In the genomic region with DNA sequence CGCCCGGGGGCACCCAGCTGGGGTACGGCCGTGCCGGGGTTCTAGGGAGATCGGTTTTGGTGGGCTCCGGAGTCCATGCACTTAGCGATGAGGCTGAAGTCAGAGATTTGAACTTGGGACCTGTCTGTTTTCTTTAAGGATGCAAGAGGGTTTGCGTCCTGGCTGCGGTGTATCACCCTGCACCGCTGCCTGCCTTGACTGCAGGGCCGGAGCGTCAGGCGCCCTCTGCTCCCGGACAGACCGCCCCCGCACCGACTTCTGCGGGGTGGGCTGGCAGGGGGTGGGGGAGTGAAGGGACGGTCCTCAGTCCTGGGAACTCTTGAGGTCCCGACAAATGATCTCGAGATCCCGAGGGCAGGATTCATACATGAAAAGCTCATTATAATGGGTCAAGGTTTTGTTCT, we compare ENCODE assay signal across 8 cellular contexts. TPM values are rescaled to one million over a fixed set of nuclear protein-coding genes. Genes with fewer than 3 reads are reported as not detected.
A peak's percentile ranks its signal among the peaks of the same experiment; 100 is the strongest.
DNase-seq lines count a peak whose midpoint lies in the region; ATAC-seq, FAIRE-seq and TF ChIP-seq lines count a peak whose summit lies in the region.

No MANE protein-coding gene starts in this region.

- no TSS peak for BruUV-seq in HepG2 (replicated peaks; lab: Mats Ljungman, UMichigan)

- intact Hi-C loops in HepG2 (cut with micrococcal nuclease; ENCODE audit: unreplicated experiment) = no loop called here

- TF ChIP-seq CTCF in GM12875 (IDR thresholded peaks at IDR 0.05; ENCODE audit: borderline replicate concordance, insufficient read depth, low read depth, low read length) (no peak), astrocyte of the spinal cord (IDR thresholded peaks at IDR 0.05; ENCODE audit: low read depth, low read length) (no peak), HepG2 (CRISPR knock-in tag; IDR thresholded peaks at IDR 0.05) (no peak), thoracic aorta (IDR thresholded peaks at IDR 0.05) (no peak)

- WGBS in HepG2 (ENCODE audit: low lambda C conversion rate) = 4% methylated on average over 17 of the region's 23 CpGs

- TF ChIP-seq EP300 in HepG2 (IDR thresholded peaks at IDR 0.05; ENCODE audit: low read depth in 2 of 2, low read length in 2 of 2) (no peak), HepG2 (CRISPR knock-in tag; IDR thresholded peaks at IDR 0.05; ENCODE audit: borderline replicate concordance) (no peak)

- peaks cover 0 to 3% (median 3%) of the 10 kb centered on the region in 3 donors for H3K9me3 Mint-ChIP-seq in IgD-negative memory B cell

- H3K36me3 Mint-ChIP-seq in IgD-negative memory B cell = peaks cover 3% of the 10 kb centered on the region

- H2AFZ ChIP-seq in HepG2 (ENCODE audit: low read length) = no peak overlapping the region

- POLR2A ChIA-PET in HepG2 (lab: Yijun Ruan, JAX) = interaction anchor here (0.7 to 2.7 kb wide), 14 partner anchors 10 to 148 kb away, joined by 3 to 30 read pairs (median 5); a partner anchor contains a TSS

- DNase-seq in astrocyte of the spinal cord (ENCODE audit: low read depth, low spot score) = no peak
- no peak for DNase-seq in HepG2 (ENCODE audit: low spot score)
- DNase-seq in thoracic aorta (ENCODE audit: low spot score) = no peak
- DNase-seq in NCI-H446 (lab: John Stamatoyannopoulos, UW) = no peak
- no peak for DNase-seq in T-helper 9 cell

- peak; percentile 49 for ATAC-seq in HepG2
- ATAC-seq in thoracic aorta (ENCODE audit: insufficient number of reproducible peaks, low FRiP score, low read depth) = no peak
- no peak for ATAC-seq in GM21526 (IDR thresholded peaks at IDR 0.05; ENCODE audit: low FRiP score, unreplicated experiment)

- peak overlapping the region; percentile 79 for H3K4me3 ChIP-seq in GM12875 (ENCODE audit: low read depth, low read length)
- peak overlapping the region; percentile 85 for H3K4me3 ChIP-seq in astrocyte of the spinal cord (ENCODE audit: low read depth, low read length)
- peak overlapping the region; percentile 73 to 92 (median 85) for H3K4me3 ChIP-seq in HepG2 (replicated peaks in 1 of 3; ENCODE audit: insufficient read depth in 1 of 3, low read depth in 2 of 3, low read length in 3 of 3)
- H3K4me3 ChIP-seq in thoracic aorta = peak overlapping the region; percentile 80

- no peak for FAIRE-seq in HepG2 (lab: Jason Lieb, UNC)

- no peak for TF ChIP-seq RAD21 in HepG2 (CRISPR knock-in tag; IDR thresholded peaks at IDR 0.05)

- TF ChIP-seq POLR2A in HepG2 (IDR thresholded peaks at IDR 0.05; ENCODE audit: insufficient read depth in 1 of 2, low read depth in 2 of 2, low read length in 2 of 2) = no peak

- peak overlapping the region; percentile 69 for H3K27ac ChIP-seq in HepG2 (ENCODE audit: extremely low read length, insufficient read depth, low read length)
- peak overlapping the region; percentile 56 to 61 for H3K27ac ChIP-seq in thoracic aorta

- H3K4me3 Mint-ChIP-seq in IgD-negative memory B cell = peak overlapping the region; percentile 97 to 100 (median 99)

- no peaks in the 10 kb centered on the region for H3K27me3 ChIP-seq in HepG2 (ENCODE audit: control insufficient read depth in 1 of 2, insufficient read depth in 2 of 2, low read length in 2 of 2)
- H3K27me3 ChIP-seq in thoracic aorta (replicated peaks; ENCODE audit: insufficient read depth) = no peaks in the 10 kb centered on the region

- peak overlapping the region; percentile 90 for H3K4me2 ChIP-seq in HepG2 (ENCODE audit: low read depth, low read length)

- CTCF ChIA-PET in HepG2 (lab: Yijun Ruan, JAX; ENCODE audit: low intra/inter-chr PET ratio, low total read pairs) = no interaction called here

- H3K27me3 Mint-ChIP-seq in IgD-negative memory B cell = no peaks in the 10 kb centered on the region

- in situ Hi-C loops in astrocyte of the spinal cord (cut with HindIII; ENCODE audit: low sequenced_read_pairs) = no loop called here
- in situ Hi-C loops in HepG2 (cut with HindIII; ENCODE audit: extremely low pct_ligation_motif_present, low pct_unique_long_range_greater_than_20kb) = no loop called here

- H3K4me1 Mint-ChIP-seq in IgD-negative memory B cell = peaks cover 8 to 12% (median 10%) of the 10 kb centered on the region in 3 donors

- H3K36me3 ChIP-seq in HepG2 (replicated peaks in 1 of 2; ENCODE audit: control insufficient read depth in 1 of 2, insufficient read depth in 2 of 2, low read length in 2 of 2) (peaks cover 12 to 19% of the 10 kb centered on the region in 2 experiments; a peak in 4 of 5 replicates), thoracic aorta (peaks cover 5% of the 10 kb centered on the region)

- H3K4me1 ChIP-seq in HepG2 (ENCODE audit: insufficient read depth, low read length) = peaks cover 40% of the 10 kb centered on the region
- H3K4me1 ChIP-seq in thoracic aorta (ENCODE audit: control insufficient read depth in 1 of 2, low read depth in 2 of 2) = peaks cover 0 to 15% of the 10 kb centered on the region in 2 donors

- H3K27ac Mint-ChIP-seq in IgD-negative memory B cell = no peak overlapping the region

- H3K9me3 ChIP-seq in HepG2 (ENCODE audit: low read length) = no peaks in the 10 kb centered on the region
- H3K9me3 ChIP-seq in thoracic aorta = no peaks in the 10 kb centered on the region

- H3K79me2 ChIP-seq in HepG2 (ENCODE audit: insufficient read depth, low read length) = peaks cover 28% of the 10 kb centered on the region

- H4K20me1 ChIP-seq in HepG2 (ENCODE audit: insufficient read depth, low read length) = no peaks in the 10 kb centered on the region

- H3K9ac ChIP-seq in HepG2 (ENCODE audit: insufficient read depth, low read depth, low read length) = peak overlapping the region; percentile 78

RNA-seq across cellular contexts. Expression of a gene that starts 0.7 kb away (rescaled TPM):
- polyA plus RNA-seq in IgD-negative memory B cell (0.78 TPM), HepG2 (2011; rRNA removed) (12.2 and 12.8 TPM in 2 replicates)
- total RNA-seq in HepG2 (2016; rRNA removed; fragmentation: Illumina TruSeq; extraction: Trizol) (15.8 and 38.2 TPM in 2 replicates), thoracic aorta (1 to 10 TPM; 4.8 to 6.2 TPM)
- 1.8 and 2.5 TPM in 2 replicates for total RNA-seq in HepG2 (2016; cell fraction: cytosol; rRNA removed; fragmentation: Illumina TruSeq; extraction: Trizol; ENCODE audit: low read depth)
- 16.2 and 31.7 TPM in 2 replicates for total RNA-seq in HepG2 (2016; cell fraction: insoluble cytoplasmic fraction; rRNA removed; fragmentation: Illumina TruSeq; extraction: Trizol)
- 8.4 and 10.1 TPM in 2 replicates for total RNA-seq in HepG2 (2016; cell fraction: membrane; rRNA removed; fragmentation: Illumina TruSeq; extraction: Trizol)
- total RNA-seq in HepG2 (2016; cell fraction: nucleus; rRNA removed; fragmentation: Illumina TruSeq; extraction: Trizol) = 17.0 and 17.2 TPM in 2 replicates
- 8.3 and 11.7 TPM in 2 replicates for polyA plus RNA-seq in HepG2 (2011; cell fraction: cytosol; rRNA removed)
- 10.2 and 12.4 TPM in 2 replicates for polyA plus RNA-seq in HepG2 (2011; cell fraction: nucleus; rRNA removed)
- polyA plus RNA-seq in HepG2 (2012) = 7.7 and 9.5 TPM in 2 replicates
- 0.66 and 1.1 TPM in 2 replicates for polyA plus RNA-seq in HepG2 (2016; cell fraction: cytosol; fragmentation: Illumina TruSeq; extraction: Trizol; ENCODE audit: low read depth)
- polyA plus RNA-seq in HepG2 (2016; cell fraction: insoluble cytoplasmic fraction; fragmentation: Illumina TruSeq; extraction: Trizol; ENCODE audit: low read depth) = 17.5 and 18.0 TPM in 2 replicates
- 2.9 and 3.2 TPM in 2 replicates for polyA plus RNA-seq in HepG2 (2016; cell fraction: membrane; fragmentation: Illumina TruSeq; extraction: Trizol; ENCODE audit: low read depth)
- 19.4 and 23.4 TPM in 2 replicates for polyA plus RNA-seq in HepG2 (2016; cell fraction: nucleus; fragmentation: Illumina TruSeq; extraction: Trizol; ENCODE audit: insufficient read depth, low read depth)
- polyA minus RNA-seq in HepG2 (2011; rRNA and poly(A)+ RNA removed; ENCODE audit: low replicate concordance) = 46.5 and 49.0 TPM in 2 replicates
- polyA minus RNA-seq in HepG2 (2011; cell fraction: cytosol; rRNA and poly(A)+ RNA removed) = 10.5 and 12.8 TPM in 2 replicates
- polyA minus RNA-seq in HepG2 (2011; cell fraction: nucleus; rRNA and poly(A)+ RNA removed) = 10.0 and 15.5 TPM in 2 replicates

RNA-seq across cellular contexts. Expression of a gene that starts 36.8 kb away (rescaled TPM):
- polyA plus RNA-seq in IgD-negative memory B cell (not detected), HepG2 (2011; rRNA removed) (not detected in 2 replicates)
- total RNA-seq in HepG2 (2016; rRNA removed; fragmentation: Illumina TruSeq; extraction: Trizol) (not detected in 2 replicates), thoracic aorta (not detected)
- total RNA-seq in HepG2 (2016; cell fraction: cytosol; rRNA removed; fragmentation: Illumina TruSeq; extraction: Trizol; ENCODE audit: low read depth) = not detected in 2 replicates
- not detected in 2 replicates for total RNA-seq in HepG2 (2016; cell fraction: insoluble cytoplasmic fraction; rRNA removed; fragmentation: Illumina TruSeq; extraction: Trizol)
- total RNA-seq in HepG2 (2016; cell fraction: membrane; rRNA removed; fragmentation: Illumina TruSeq; extraction: Trizol) = not detected in 2 replicates
- total RNA-seq in HepG2 (2016; cell fraction: nucleus; rRNA removed; fragmentation: Illumina TruSeq; extraction: Trizol) = not detected in 2 replicates
- 0.03 TPM in 1 of 2 replicates, not detected in the other for polyA plus RNA-seq in HepG2 (2011; cell fraction: cytosol; rRNA removed)
- not detected in 2 replicates for polyA plus RNA-seq in HepG2 (2011; cell fraction: nucleus; rRNA removed)
- not detected in 2 replicates for polyA plus RNA-seq in HepG2 (2012)
- polyA plus RNA-seq in HepG2 (2016; cell fraction: cytosol; fragmentation: Illumina TruSeq; extraction: Trizol; ENCODE audit: low read depth) = 0.07 TPM in 1 of 2 replicates, not detected in the other
- not detected in 2 replicates for polyA plus RNA-seq in HepG2 (2016; cell fraction: insoluble cytoplasmic fraction; fragmentation: Illumina TruSeq; extraction: Trizol; ENCODE audit: low read depth)
- not detected in 2 replicates for polyA plus RNA-seq in HepG2 (2016; cell fraction: membrane; fragmentation: Illumina TruSeq; extraction: Trizol; ENCODE audit: low read depth)
- not detected in 2 replicates for polyA plus RNA-seq in HepG2 (2016; cell fraction: nucleus; fragmentation: Illumina TruSeq; extraction: Trizol; ENCODE audit: insufficient read depth, low read depth)
- polyA minus RNA-seq in HepG2 (2011; rRNA and poly(A)+ RNA removed; ENCODE audit: low replicate concordance) = not detected in 2 replicates
- not detected in 2 replicates for polyA minus RNA-seq in HepG2 (2011; cell fraction: cytosol; rRNA and poly(A)+ RNA removed)
- polyA minus RNA-seq in HepG2 (2011; cell fraction: nucleus; rRNA and poly(A)+ RNA removed) = not detected in 2 replicates

RNA-seq across cellular contexts. Expression of a gene that starts 37.7 kb away (rescaled TPM):
- polyA plus RNA-seq in IgD-negative memory B cell = not detected
- 3.2 and 3.9 TPM in 2 replicates for total RNA-seq in HepG2 (2016; rRNA removed; fragmentation: Illumina TruSeq; extraction: Trizol)
- 0.30 and 0.53 TPM in 2 replicates for total RNA-seq in HepG2 (2016; cell fraction: cytosol; rRNA removed; fragmentation: Illumina TruSeq; extraction: Trizol; ENCODE audit: low read depth)
- 1.7 and 4.2 TPM in 2 replicates for total RNA-seq in HepG2 (2016; cell fraction: insoluble cytoplasmic fraction; rRNA removed; fragmentation: Illumina TruSeq; extraction: Trizol)
- 0.96 and 1.3 TPM in 2 replicates for total RNA-seq in HepG2 (2016; cell fraction: membrane; rRNA removed; fragmentation: Illumina TruSeq; extraction: Trizol)
- 3.7 and 4.8 TPM in 2 replicates for total RNA-seq in HepG2 (2016; cell fraction: nucleus; rRNA removed; fragmentation: Illumina TruSeq; extraction: Trizol)
- polyA plus RNA-seq in HepG2 (2011; rRNA removed) = 2.7 and 5.3 TPM in 2 replicates
- 2.4 and 2.7 TPM in 2 replicates for polyA plus RNA-seq in HepG2 (2011; cell fraction: cytosol; rRNA removed)
- polyA plus RNA-seq in HepG2 (2011; cell fraction: nucleus; rRNA removed) = 16.0 and 18.1 TPM in 2 replicates
- polyA plus RNA-seq in HepG2 (2012) = 4.3 and 7.8 TPM in 2 replicates
- 0.38 and 0.63 TPM in 2 replicates for polyA plus RNA-seq in HepG2 (2016; cell fraction: cytosol; fragmentation: Illumina TruSeq; extraction: Trizol; ENCODE audit: low read depth)
- polyA plus RNA-seq in HepG2 (2016; cell fraction: insoluble cytoplasmic fraction; fragmentation: Illumina TruSeq; extraction: Trizol; ENCODE audit: low read depth) = 1.7 and 2.0 TPM in 2 replicates
- polyA plus RNA-seq in HepG2 (2016; cell fraction: membrane; fragmentation: Illumina TruSeq; extraction: Trizol; ENCODE audit: low read depth) = 1.2 TPM in 2 replicates
- 7.5 and 8.9 TPM in 2 replicates for polyA plus RNA-seq in HepG2 (2016; cell fraction: nucleus; fragmentation: Illumina TruSeq; extraction: Trizol; ENCODE audit: insufficient read depth, low read depth)
- polyA minus RNA-seq in HepG2 (2011; rRNA and poly(A)+ RNA removed; ENCODE audit: low replicate concordance) = 0.23 and 7.1 TPM in 2 replicates
- 1.1 and 2.2 TPM in 2 replicates for polyA minus RNA-seq in HepG2 (2011; cell fraction: cytosol; rRNA and poly(A)+ RNA removed)
- 2.7 and 3.3 TPM in 2 replicates for polyA minus RNA-seq in HepG2 (2011; cell fraction: nucleus; rRNA and poly(A)+ RNA removed)
- total RNA-seq in thoracic aorta = not detected

RNA-seq across cellular contexts. Expression of a gene that starts 44.3 kb away (rescaled TPM):
- polyA plus RNA-seq in IgD-negative memory B cell (not detected), HepG2 (2011; rRNA removed) (1.1 TPM in 2 replicates)
- total RNA-seq in HepG2 (2016; rRNA removed; fragmentation: Illumina TruSeq; extraction: Trizol) (0.80 and 1.0 TPM in 2 replicates), thoracic aorta (10 to 100 TPM; 43.2 to 88.3 TPM)
- not detected in 2 replicates for total RNA-seq in HepG2 (2016; cell fraction: cytosol; rRNA removed; fragmentation: Illumina TruSeq; extraction: Trizol; ENCODE audit: low read depth)
- total RNA-seq in HepG2 (2016; cell fraction: insoluble cytoplasmic fraction; rRNA removed; fragmentation: Illumina TruSeq; extraction: Trizol) = 0.49 and 1.3 TPM in 2 replicates
- 0.21 and 0.34 TPM in 2 replicates for total RNA-seq in HepG2 (2016; cell fraction: membrane; rRNA removed; fragmentation: Illumina TruSeq; extraction: Trizol)
- total RNA-seq in HepG2 (2016; cell fraction: nucleus; rRNA removed; fragmentation: Illumina TruSeq; extraction: Trizol) = 0.68 and 0.75 TPM in 2 replicates
- 0.95 and 1.5 TPM in 2 replicates for polyA plus RNA-seq in HepG2 (2011; cell fraction: cytosol; rRNA removed)
- 2.5 and 3.2 TPM in 2 replicates for polyA plus RNA-seq in HepG2 (2011; cell fraction: nucleus; rRNA removed)
- polyA plus RNA-seq in HepG2 (2012) = 0.30 and 0.93 TPM in 2 replicates
- 0.19 and 0.25 TPM in 2 replicates for polyA plus RNA-seq in HepG2 (2016; cell fraction: cytosol; fragmentation: Illumina TruSeq; extraction: Trizol; ENCODE audit: low read depth)
- polyA plus RNA-seq in HepG2 (2016; cell fraction: insoluble cytoplasmic fraction; fragmentation: Illumina TruSeq; extraction: Trizol; ENCODE audit: low read depth) = 0.72 and 1.1 TPM in 2 replicates
- polyA plus RNA-seq in HepG2 (2016; cell fraction: membrane; fragmentation: Illumina TruSeq; extraction: Trizol; ENCODE audit: low read depth) = 0.26 and 0.29 TPM in 2 replicates
- 1.2 and 1.5 TPM in 2 replicates for polyA plus RNA-seq in HepG2 (2016; cell fraction: nucleus; fragmentation: Illumina TruSeq; extraction: Trizol; ENCODE audit: insufficient read depth, low read depth)
- polyA minus RNA-seq in HepG2 (2011; rRNA and poly(A)+ RNA removed; ENCODE audit: low replicate concordance) = 0.16 and 1.7 TPM in 2 replicates
- polyA minus RNA-seq in HepG2 (2011; cell fraction: cytosol; rRNA and poly(A)+ RNA removed) = 1.1 TPM in 1 of 2 replicates, not detected in the other
- polyA minus RNA-seq in HepG2 (2011; cell fraction: nucleus; rRNA and poly(A)+ RNA removed) = 0.37 and 0.90 TPM in 2 replicates

RNA-seq across cellular contexts. Expression of a gene that starts 50.2 kb away (rescaled TPM):
- polyA plus RNA-seq in IgD-negative memory B cell (55.5 TPM), HepG2 (2011; rRNA removed) (68.2 and 95.7 TPM in 2 replicates)
- total RNA-seq in HepG2 (2016; rRNA removed; fragmentation: Illumina TruSeq; extraction: Trizol) (206 and 279 TPM in 2 replicates), thoracic aorta (10 to 100 TPM; 29.6 to 48.0 TPM)
- 93.3 and 103 TPM in 2 replicates for total RNA-seq in HepG2 (2016; cell fraction: cytosol; rRNA removed; fragmentation: Illumina TruSeq; extraction: Trizol; ENCODE audit: low read depth)
- 210 and 281 TPM in 2 replicates for total RNA-seq in HepG2 (2016; cell fraction: insoluble cytoplasmic fraction; rRNA removed; fragmentation: Illumina TruSeq; extraction: Trizol)
- total RNA-seq in HepG2 (2016; cell fraction: membrane; rRNA removed; fragmentation: Illumina TruSeq; extraction: Trizol) = 146 and 147 TPM in 2 replicates
- total RNA-seq in HepG2 (2016; cell fraction: nucleus; rRNA removed; fragmentation: Illumina TruSeq; extraction: Trizol) = 127 and 139 TPM in 2 replicates
- polyA plus RNA-seq in HepG2 (2011; cell fraction: cytosol; rRNA removed) = 27.0 and 39.4 TPM in 2 replicates
- polyA plus RNA-seq in HepG2 (2011; cell fraction: nucleus; rRNA removed) = 79.6 and 104 TPM in 2 replicates
- polyA plus RNA-seq in HepG2 (2012) = 71.6 and 101 TPM in 2 replicates
- polyA plus RNA-seq in HepG2 (2016; cell fraction: cytosol; fragmentation: Illumina TruSeq; extraction: Trizol; ENCODE audit: low read depth) = 66.8 and 90.6 TPM in 2 replicates
- polyA plus RNA-seq in HepG2 (2016; cell fraction: insoluble cytoplasmic fraction; fragmentation: Illumina TruSeq; extraction: Trizol; ENCODE audit: low read depth) = 229 TPM in 2 replicates
- 102 and 113 TPM in 2 replicates for polyA plus RNA-seq in HepG2 (2016; cell fraction: membrane; fragmentation: Illumina TruSeq; extraction: Trizol; ENCODE audit: low read depth)
- 156 and 166 TPM in 2 replicates for polyA plus RNA-seq in HepG2 (2016; cell fraction: nucleus; fragmentation: Illumina TruSeq; extraction: Trizol; ENCODE audit: insufficient read depth, low read depth)
- polyA minus RNA-seq in HepG2 (2011; rRNA and poly(A)+ RNA removed; ENCODE audit: low replicate concordance) = 14.2 and 16.7 TPM in 2 replicates
- 26.9 and 31.3 TPM in 2 replicates for polyA minus RNA-seq in HepG2 (2011; cell fraction: cytosol; rRNA and poly(A)+ RNA removed)
- 96.7 and 111 TPM in 2 replicates for polyA minus RNA-seq in HepG2 (2011; cell fraction: nucleus; rRNA and poly(A)+ RNA removed)
